ENCODE assay signal across 21 cellular contexts in genomic region chr17:21248495-21248894, GRCh38. TPM values are rescaled to one million over a fixed set of nuclear protein-coding genes. Genes with fewer than 3 reads are reported as not detected.
DNase-seq lines count a peak whose midpoint lies in the region; ATAC-seq and TF ChIP-seq lines count a peak whose summit lies in the region.
"Had no signal": no experiment of that assay in that cellular context is flagged by ENCODE, and none has a peak within 500 bp of the region (broad histone marks: within the 10 kb centered on the region; RNA-seq: fewer than 3 reads in every experiment).

No MANE protein-coding gene starts in this region.

- DNase-seq in Right ventricle myocardium inferior (ENCODE audit: missing footprints) (no peak), cardiac septum (ENCODE audit: low spot score) (no peak), cardiac muscle cell (ENCODE audit: low read depth in 1 of 2, low spot score in 1 of 2) (peak in 1 of 2 donors; percentile 60), osteoblast (ENCODE audit: insufficient read length, low spot score, missing footprints) (peak; percentile 66), aorta (no peak), anterior cingulate cortex (lab: John Stamatoyannopoulos, UW) (no peak), iPS-NIHi11 (ENCODE audit: low spot score) (no peak), dorsolateral prefrontal cortex (no peak)
- DNase-seq: ACHN; CD4-positive, alpha-beta memory T cell; DND-41; GM23248; H9; HFFc6; MV-4-11; NCI-H1694 treated with DMSO at 0.1 percent for 48 hours; NCI-H2081 treated with DMSO at 0.1 percent for 48 hours; NCI-H2171 treated with DMSO at 0.1 percent for 48 hours; NCI-H526 had no signal

- 83 to 88% methylated on average over 5 of the region's 5 CpGs for WGBS in aorta, 2 donors

- H2AFZ ChIP-seq in osteoblast (ENCODE audit: low read length) = no peak overlapping the region
- H2AFZ ChIP-seq: GM23248 had no signal

- ATAC-seq in Right ventricle myocardium inferior (peak; percentile 52), aorta (ENCODE audit: low FRiP score) (no peak)

- no peak overlapping the region for H3K4me3 ChIP-seq in cardiac muscle cell
- no peak overlapping the region for H3K4me3 ChIP-seq in osteoblast (ENCODE audit: insufficient read depth, low read length)
- H3K4me3 ChIP-seq in aorta (ENCODE audit: low read length in 2 of 2) = no peak overlapping the region
- H3K4me3 ChIP-seq in dorsolateral prefrontal cortex = no peak overlapping the region
- H3K4me3 ChIP-seq: BLaER1, GM23248 had no signal

- TF ChIP-seq CTCF in cardiac muscle cell (IDR thresholded peaks at IDR 0.05; ENCODE audit: low read depth, low read length) = no peak
- no peak for TF ChIP-seq CTCF in osteoblast (IDR thresholded peaks at IDR 0.05; ENCODE audit: extremely low read depth, low read depth, low read length)
- TF ChIP-seq CTCF in dorsolateral prefrontal cortex (IDR thresholded peaks at IDR 0.05 in 54 of 56, conservative IDR thresholded peaks at IDR 0.05 in 2 of 56; ENCODE audit: low read depth in 1 of 56, partially characterized antibody in 56 of 56) = no peak

- peaks cover 29% of the 10 kb centered on the region for H4K20me1 ChIP-seq in osteoblast (ENCODE audit: insufficient read depth, low read length)

- H3K36me3 ChIP-seq in cardiac muscle cell = no peaks in the 10 kb centered on the region
- no peaks in the 10 kb centered on the region for H3K36me3 ChIP-seq in osteoblast (ENCODE audit: insufficient read depth, low read length)
- H3K36me3 ChIP-seq in aorta (ENCODE audit: control insufficient read depth in 1 of 2, insufficient read depth in 2 of 2, low read length in 1 of 2) = no peaks in the 10 kb centered on the region
- H3K36me3 ChIP-seq: BLaER1 had no signal

- no peaks in the 10 kb centered on the region for H3K27me3 ChIP-seq in cardiac muscle cell
- no peaks in the 10 kb centered on the region for H3K27me3 ChIP-seq in osteoblast (ENCODE audit: insufficient read depth, low read length)
- H3K27me3 ChIP-seq in aorta (ENCODE audit: control insufficient read depth in 1 of 2, insufficient read depth in 2 of 2, low read length in 1 of 2) = no peaks in the 10 kb centered on the region
- no peaks in the 10 kb centered on the region for H3K27me3 ChIP-seq in dorsolateral prefrontal cortex

- H3K27ac ChIP-seq in cardiac muscle cell (peak overlapping the region; percentile 72), osteoblast (ENCODE audit: low read depth, low read length) (no peak overlapping the region), aorta (ENCODE audit: low read depth in 1 of 2, low read length in 2 of 2) (no peak overlapping the region), dorsolateral prefrontal cortex (no peak overlapping the region)
- H3K27ac ChIP-seq: 22Rv1, BLaER1, GM23248 had no signal

- H3K79me2 ChIP-seq in osteoblast (ENCODE audit: insufficient read depth, low read length) = no peaks in the 10 kb centered on the region

- intact Hi-C loops in Right ventricle myocardium inferior (cut with DNase I) (no loop called here), cardiac septum (cut with DNase I) (no loop called here), aorta (cut with DNase I) (no loop called here), dorsolateral prefrontal cortex (cut with DNase I) (no loop called here)

- no peak overlapping the region for H3K4me2 ChIP-seq in osteoblast (ENCODE audit: insufficient read depth, low read length)
- H3K4me2 ChIP-seq: BLaER1 had no signal

- H3K9me3 ChIP-seq in cardiac muscle cell (ENCODE audit: low read depth) (no peaks in the 10 kb centered on the region), osteoblast (ENCODE audit: low read depth, low read length) (no peaks in the 10 kb centered on the region), aorta (ENCODE audit: control insufficient read depth, low read length) (no peaks in the 10 kb centered on the region)
- H3K9me3 ChIP-seq: BLaER1 had no signal

- H3K4me1 ChIP-seq in cardiac muscle cell (ENCODE audit: low read depth) (peaks cover 14% of the 10 kb centered on the region), osteoblast (ENCODE audit: insufficient read depth, low read length) (peaks cover 12% of the 10 kb centered on the region), aorta (ENCODE audit: control insufficient read depth in 1 of 2, insufficient read depth in 2 of 2, low read length in 2 of 2) (peaks cover 0 to 3% of the 10 kb centered on the region in 2 donors)

RNA-seq across cellular contexts. Expression of gene NATD1, which starts 4.7 kb away (rescaled TPM):
- total RNA-seq in Right ventricle myocardium inferior (21.4 TPM), cardiac septum (14.4 TPM), cardiac muscle cell (22.3 and 28.4 TPM in 2 replicates), osteoblast (13.0 and 15.2 TPM in 2 replicates), aorta (10 to 100 TPM in 1 of 2 donors, 1 to 10 TPM in 1; 7.2 to 13.4 TPM), dorsolateral prefrontal cortex (10 to 100 TPM in 14 of 120 experiments, 1 to 10 TPM in 106; 5.2 to 13.5 (median 7.6) TPM)
- polyA plus RNA-seq in cardiac muscle cell (12.7 and 15.7 TPM in 2 replicates), aorta (1 to 10 TPM; 3.6 to 6.2 TPM)

RNA-seq across cellular contexts. Expression of gene TMEM11, which starts 34.5 kb away (rescaled TPM):
- total RNA-seq in Right ventricle myocardium inferior (35.3 TPM), cardiac septum (32.0 TPM), cardiac muscle cell (37.9 and 42.9 TPM in 2 replicates), osteoblast (12.1 and 18.1 TPM in 2 replicates), aorta (10 to 100 TPM; 16.8 to 17.7 TPM), dorsolateral prefrontal cortex (10 to 100 TPM; 11.9 to 23.7 (median 17.4) TPM)
- polyA plus RNA-seq in cardiac muscle cell (91.0 and 92.2 TPM in 2 replicates), aorta (10 to 100 TPM; 18.1 to 24.5 TPM)

RNA-seq across cellular contexts. Expression of gene MAP2K3, which starts 36.0 kb away (rescaled TPM):
- total RNA-seq in Right ventricle myocardium inferior (37.7 TPM), cardiac septum (70.5 TPM), cardiac muscle cell (14.2 and 18.4 TPM in 2 replicates), osteoblast (24.5 and 27.5 TPM in 2 replicates), aorta (10 to 100 TPM; 58.7 to 82.6 TPM), dorsolateral prefrontal cortex (10 to 100 TPM in 119 of 120 experiments, 1 to 10 TPM in 1; 9.6 to 38.2 (median 18.5) TPM)
- polyA plus RNA-seq in cardiac muscle cell (42.5 and 52.1 TPM in 2 replicates), aorta (10 to 100 TPM; 21.8 to 41.4 TPM)
